In the genomic region with DNA sequence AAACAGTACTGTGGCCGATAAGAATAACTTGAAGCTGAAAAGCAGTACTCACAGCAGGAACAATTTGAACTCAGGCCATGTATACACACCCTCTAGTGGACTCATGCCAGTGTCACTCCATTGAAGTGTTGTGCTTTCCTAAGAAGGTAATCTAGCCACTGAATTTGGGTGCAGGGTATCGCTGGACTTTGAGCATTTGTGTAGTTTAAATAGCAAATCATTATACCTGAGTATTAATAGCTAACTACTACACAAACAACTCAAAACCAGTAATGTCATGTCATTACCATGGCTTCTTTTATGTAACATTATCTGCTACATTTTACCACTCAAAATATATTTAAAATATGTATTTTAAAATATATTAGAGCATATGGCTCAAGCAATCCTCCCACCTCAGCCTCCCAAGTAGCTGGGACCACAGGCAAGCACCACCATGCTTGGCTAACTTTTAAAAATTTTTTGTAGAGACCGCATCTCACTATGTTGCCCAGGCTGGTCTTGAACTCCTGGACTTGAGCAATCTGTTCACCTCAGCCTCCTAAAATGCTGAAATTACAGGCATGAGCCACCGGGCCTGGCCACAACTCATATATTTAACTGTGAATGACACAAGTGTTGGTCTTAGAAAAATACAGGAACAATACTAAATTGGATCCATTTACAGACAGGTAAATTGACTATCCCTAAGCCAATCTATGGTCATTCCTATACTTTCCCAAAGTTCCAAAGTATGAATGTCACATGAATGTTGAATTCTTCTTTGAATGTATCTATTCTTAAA, we compare ENCODE assay signal across 9 cellular contexts. TPM values are rescaled to one million over a fixed set of nuclear protein-coding genes. Genes with fewer than 3 reads are reported as not detected.
DNase-seq lines count a peak whose midpoint lies in the region; ATAC-seq and TF ChIP-seq lines count a peak whose summit lies in the region.
"Had no signal": no experiment of that assay in that cellular context is flagged by ENCODE, and none has a peak within 500 bp of the region (broad histone marks: within the 10 kb centered on the region; RNA-seq: fewer than 3 reads in every experiment).

No MANE protein-coding gene starts in this region.

- H3K9me3 ChIP-seq in Panc1 (ENCODE audit: control insufficient read depth, insufficient read depth, low read depth, low read length), result no peaks in the 10 kb centered on the region
- H3K9me3 ChIP-seq: BLaER1 treated with 17β-estradiol and CSF1 and Interleukin-3, amounts not matched to agents 10 nM and 100 nM had no signal

- no peaks in the 10 kb centered on the region for H3K27me3 ChIP-seq in Panc1 (ENCODE audit: control insufficient read depth, insufficient read depth, low read length)
- H3K27me3 ChIP-seq in foreskin keratinocyte, result no peaks in the 10 kb centered on the region
- H3K27me3 ChIP-seq: BLaER1 treated with 17β-estradiol and CSF1 and Interleukin-3, amounts not matched to agents 10 nM and 100 nM had no signal

- no peak overlapping the region for H3K4me3 ChIP-seq in Panc1 (ENCODE audit: low read depth in 2 of 2, low read length in 2 of 2)
- H3K4me3 ChIP-seq: BLaER1 treated with 17β-estradiol and CSF1 and Interleukin-3, amounts not matched to agents 10 nM and 100 nM had no signal

- H3K27ac ChIP-seq in Panc1 (ENCODE audit: low read length), result no peak overlapping the region
- no peak overlapping the region for H3K27ac ChIP-seq in foreskin keratinocyte
- H3K27ac ChIP-seq: BLaER1 treated with 17β-estradiol and CSF1 and Interleukin-3, amounts not matched to agents 10 nM and 100 nM had no signal

- CTCF ChIA-PET in Panc1 (lab: Charles Lee), result no interaction called here

- intact Hi-C loops in Panc1 (cut with micrococcal nuclease; ENCODE audit: unreplicated experiment), result no loop called here

- H3K4me1 ChIP-seq in Panc1 (ENCODE audit: control insufficient read depth, insufficient read depth, low read length) (peaks cover 5% of the 10 kb centered on the region; the same call in 1 of the 2 replicates), foreskin keratinocyte (peaks cover 10% of the 10 kb centered on the region)

- in situ Hi-C loops in Panc1 (cut with HindIII; ENCODE audit: low pct_unique_long_range_greater_than_20kb, low sequenced_read_pairs), result no loop called here

- POLR2A ChIA-PET in Panc1 (lab: Charles Lee), result no interaction called here

- ATAC-seq in Panc1, result peak; percentile 68; the same call in 1 of the 2 replicates
- peak; percentile 56 for ATAC-seq in foreskin keratinocyte

- TF ChIP-seq CTCF in Panc1 (IDR thresholded peaks at IDR 0.05) (peak; percentile 22; the same call in 1 of the 2 replicates), foreskin keratinocyte (conservative IDR thresholded peaks at IDR 0.05) (peak; percentile 35)

- BruUV-seq in Panc1 (replicated peaks; lab: Mats Ljungman, UMichigan), result no TSS peak

- peaks cover 12% of the 10 kb centered on the region; the same call in 1 of the 2 replicates for H3K36me3 ChIP-seq in Panc1 (ENCODE audit: control insufficient read depth, insufficient read depth, low read length)

- DNase-seq in NCI-H82 (lab: John Stamatoyannopoulos, UW) (peak; percentile 6), NCI-H82 treated with DMSO at 0.1 percent for 48 hours (lab: John Stamatoyannopoulos, UW; ENCODE audit: unreplicated experiment) (no peak), Panc1 (ENCODE audit: low read depth, low spot score) (no peak), foreskin keratinocyte (no peak), renal cortical epithelial cell (ENCODE audit: low read depth) (peak; percentile 93), superior temporal gyrus (ENCODE audit: extremely low spot score) (no peak), hypothalamus (lab: John Stamatoyannopoulos, UW) (no peak), OCI-M2 (lab: John Stamatoyannopoulos, UW; ENCODE audit: unreplicated experiment) (no peak)

RNA-seq across cellular contexts. Expression of gene ARID4A, which starts 25.6 kb away (rescaled TPM):
- total RNA-seq in Panc1 (2021; ENCODE audit: unreplicated experiment) (11.4 TPM), foreskin keratinocyte (6.2 and 6.4 TPM in 2 replicates), renal cortical epithelial cell (6.4 and 18.6 TPM in 2 replicates)
- polyA plus RNA-seq in Panc1 (2012; ENCODE audit: insufficient read length), result 4.6 TPM
- polyA plus RNA-seq in foreskin keratinocyte, result 0.94 and 1.1 TPM in 2 replicates

RNA-seq across cellular contexts. Expression of gene PSMA3, which starts 28.1 kb away (rescaled TPM):
- total RNA-seq in Panc1 (2021; ENCODE audit: unreplicated experiment) (159 TPM), foreskin keratinocyte (147 and 155 TPM in 2 replicates), renal cortical epithelial cell (136 and 142 TPM in 2 replicates)
- 68.1 TPM for polyA plus RNA-seq in Panc1 (2012; ENCODE audit: insufficient read length)
- 165 and 183 TPM in 2 replicates for polyA plus RNA-seq in foreskin keratinocyte

Comparison
In these comparisons a context has a peak if more than half of its experiments do, and no peak if none do; other contexts are left out.
1. DNase-seq: peak in NCI-H82 (single experiment) and renal cortical epithelial cell (single experiment); none in NCI-H82 treated with DMSO at 0.1 percent for 48 hours (single experiment), Panc1 (single experiment), foreskin keratinocyte (0 of 2), superior temporal gyrus (single experiment), hypothalamus (0 of 51) and OCI-M2 (single experiment).